10 cellular contexts compared by ENCODE assay signal in the genomic region with DNA sequence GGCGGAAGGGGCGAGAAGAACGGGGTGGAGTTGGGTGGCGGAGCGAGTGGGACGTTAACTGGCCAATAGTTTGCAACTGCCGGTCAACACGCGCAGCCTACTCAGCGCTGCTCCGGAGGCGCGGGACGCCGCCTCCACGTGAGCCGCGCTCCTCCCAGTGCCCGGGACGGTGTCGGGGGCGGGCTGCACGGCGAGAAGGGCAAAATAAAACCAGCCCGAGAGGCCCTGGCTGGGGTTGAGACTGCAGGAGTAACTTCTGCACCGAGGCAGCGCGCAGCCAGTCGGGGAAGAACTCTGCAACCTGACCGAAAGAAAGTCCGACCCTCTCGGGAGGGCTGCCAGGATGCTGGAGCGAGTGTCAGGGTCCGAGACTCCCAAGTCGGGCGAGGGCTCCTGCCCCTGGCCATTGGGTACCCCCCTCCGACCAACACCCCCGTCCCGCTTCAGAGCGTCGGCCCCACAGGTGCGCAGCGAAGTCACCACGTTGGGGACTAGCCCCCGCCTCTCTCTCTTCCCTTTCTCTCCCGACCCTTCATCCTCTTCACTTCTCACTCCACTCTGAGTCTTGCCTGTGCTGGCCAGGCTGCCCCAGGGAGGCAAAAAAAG. TPM values are rescaled to one million over a fixed set of nuclear protein-coding genes. Genes with fewer than 3 reads are reported as not detected.
DNase-seq lines count a peak whose midpoint lies in the region; ATAC-seq, FAIRE-seq and TF ChIP-seq lines count a peak whose summit lies in the region.
"Had no signal": no experiment of that assay in that cellular context is flagged by ENCODE, and none has a peak within 500 bp of the region (broad histone marks: within the 10 kb centered on the region; RNA-seq: fewer than 3 reads in every experiment).

No MANE protein-coding gene starts in this region.

- no peaks in the 10 kb centered on the region for H3K4me1 ChIP-seq in mesendoderm (ENCODE audit: control insufficient read depth, low read depth, low read length)
- H3K4me1 ChIP-seq in upper lobe of right lung: no peaks in the 10 kb centered on the region
- H3K4me1 ChIP-seq: BLaER1 treated with 17β-estradiol and CSF1 and Interleukin-3, amounts not matched to agents 10 nM and 100 nM had no signal

- WGBS in mesendoderm (ENCODE audit: extremely low coverage, insufficient coverage, low lambda C conversion rate): no CpG with 5 or more reads among the region's 46 CpGs

- no peak overlapping the region for H3K4ac ChIP-seq in mesendoderm (ENCODE audit: low read depth, low read length)

- no peak overlapping the region for H2BK120ac ChIP-seq in mesendoderm (ENCODE audit: low read depth, low read length)

- no peaks in the 10 kb centered on the region for H3K9me3 ChIP-seq in upper lobe of right lung

- DNase-seq in activated CD8-positive, alpha-beta memory T cell treated with anti-CD3 and anti-CD28 coated beads, Interleukin-2, amount 10 ng/mL, durations not matched to agents 7 days and 5 days: no peak
- no peak for DNase-seq in activated CD8-positive, alpha-beta memory T cell treated with anti-CD3 and anti-CD28 coated beads, Interleukin-2, amount 50 U/mL, for 48 hours
- DNase-seq in chondrocyte (ENCODE audit: low spot score) (peak; percentile 73), mesendoderm (peak; percentile 67), upper lobe of right lung (peak; percentile 65), GM19240 (ENCODE audit: insufficient read length, low spot score) (no peak), GM19239 (ENCODE audit: insufficient read length, low spot score) (no peak)
- DNase-seq: HFFc6 had no signal

- H2AK5ac ChIP-seq in mesendoderm (ENCODE audit: low read length): no peak overlapping the region

- peak overlapping the region; percentile 21 for H3K9ac ChIP-seq in mesendoderm (ENCODE audit: low read length)
- H3K9ac ChIP-seq: BLaER1 treated with 17β-estradiol and CSF1 and Interleukin-3, amounts not matched to agents 10 nM and 100 nM had no signal

- H3K4me3 Mint-ChIP-seq in activated CD8-positive, alpha-beta memory T cell treated with anti-CD3 and anti-CD28 coated beads, Interleukin-2, amount 10 ng/mL, durations not matched to agents 7 days and 5 days: no peak overlapping the region
- H3K4me3 Mint-ChIP-seq in chondrocyte (ENCODE audit: unreplicated experiment): peak overlapping the region; percentile 61
- H3K4me3 Mint-ChIP-seq: HFFc6 had no signal

- H3K27me3 ChIP-seq in mesendoderm (ENCODE audit: insufficient read depth, low read length, poor library complexity) (peaks cover 3% of the 10 kb centered on the region), upper lobe of right lung (peaks cover 20% of the 10 kb centered on the region)
- H3K27me3 ChIP-seq: BLaER1 treated with 17β-estradiol and CSF1 and Interleukin-3, amounts not matched to agents 10 nM and 100 nM had no signal

- no peaks in the 10 kb centered on the region for H3K79me1 ChIP-seq in mesendoderm (ENCODE audit: low read length)

- intact Hi-C loops in upper lobe of right lung (cut with DNase I): no loop called here

- no peaks in the 10 kb centered on the region for H3K4me1 Mint-ChIP-seq in activated CD8-positive, alpha-beta memory T cell treated with anti-CD3 and anti-CD28 coated beads, Interleukin-2, amount 10 ng/mL, durations not matched to agents 7 days and 5 days
- H3K4me1 Mint-ChIP-seq in chondrocyte (ENCODE audit: low read depth): peaks cover 20% of the 10 kb centered on the region

- peaks cover 7% of the 10 kb centered on the region for H3K27me3 Mint-ChIP-seq in activated CD8-positive, alpha-beta memory T cell treated with anti-CD3 and anti-CD28 coated beads, Interleukin-2, amount 10 ng/mL, durations not matched to agents 7 days and 5 days
- H3K27me3 Mint-ChIP-seq in chondrocyte (ENCODE audit: low read depth): peaks cover 28% of the 10 kb centered on the region

- H3K9me3 Mint-ChIP-seq in activated CD8-positive, alpha-beta memory T cell treated with anti-CD3 and anti-CD28 coated beads, Interleukin-2, amount 10 ng/mL, durations not matched to agents 7 days and 5 days (ENCODE audit: low read depth): peaks cover 8% of the 10 kb centered on the region
- H3K9me3 Mint-ChIP-seq in chondrocyte (ENCODE audit: low read depth): no peaks in the 10 kb centered on the region

- H3K23ac ChIP-seq in mesendoderm (ENCODE audit: low read length): no peak overlapping the region

- H3K4me2 ChIP-seq in mesendoderm (ENCODE audit: low read length): peak overlapping the region; percentile 92
- H3K4me2 ChIP-seq: BLaER1 treated with 17β-estradiol and CSF1 and Interleukin-3, amounts not matched to agents 10 nM and 100 nM had no signal

- no peak overlapping the region for H4K5ac ChIP-seq in mesendoderm (ENCODE audit: low read length)

- no peak overlapping the region for H4K8ac ChIP-seq in mesendoderm (ENCODE audit: low read depth, low read length)

- no peak overlapping the region for H2BK15ac ChIP-seq in mesendoderm (replicated peaks; ENCODE audit: low read depth)

- CTCF ChIA-PET in activated CD8-positive, alpha-beta memory T cell treated with anti-CD3 and anti-CD28 coated beads, Interleukin-2, amount 10 ng/mL, durations not matched to agents 7 days and 5 days (lab: Charles Lee): no interaction called here

- H3K56ac ChIP-seq in mesendoderm (ENCODE audit: low read length): peak overlapping the region; percentile 81

- no peaks in the 10 kb centered on the region for H3K36me3 ChIP-seq in mesendoderm (ENCODE audit: control insufficient read depth, insufficient read depth, low read length)
- H3K36me3 ChIP-seq in upper lobe of right lung: no peaks in the 10 kb centered on the region
- H3K36me3 ChIP-seq: BLaER1 treated with 17β-estradiol and CSF1 and Interleukin-3, amounts not matched to agents 10 nM and 100 nM had no signal

- no peak for FAIRE-seq in GM19239 (lab: Jason Lieb, UNC)

- TF ChIP-seq CTCF in chondrocyte (IDR thresholded peaks at IDR 0.05) (no peak), upper lobe of right lung (IDR thresholded peaks at IDR 0.05) (no peak)

- H3K36me3 Mint-ChIP-seq in activated CD8-positive, alpha-beta memory T cell treated with anti-CD3 and anti-CD28 coated beads, Interleukin-2, amount 10 ng/mL, durations not matched to agents 7 days and 5 days: peaks cover 3% of the 10 kb centered on the region
- H3K36me3 Mint-ChIP-seq in chondrocyte (ENCODE audit: low read depth): no peaks in the 10 kb centered on the region

- H3K27ac Mint-ChIP-seq in activated CD8-positive, alpha-beta memory T cell treated with anti-CD3 and anti-CD28 coated beads, Interleukin-2, amount 10 ng/mL, durations not matched to agents 7 days and 5 days: peak overlapping the region; percentile 40
- no peak overlapping the region for H3K27ac Mint-ChIP-seq in chondrocyte (ENCODE audit: unreplicated experiment)
- H3K27ac Mint-ChIP-seq: HFFc6 had no signal

- no peaks in the 10 kb centered on the region for H3K79me2 ChIP-seq in mesendoderm (ENCODE audit: control insufficient read depth, insufficient read depth, low read length)

- ATAC-seq in activated CD8-positive, alpha-beta memory T cell treated with anti-CD3 and anti-CD28 coated beads, Interleukin-2, amount 10 ng/mL, durations not matched to agents 7 days and 5 days: no peak
- ATAC-seq in upper lobe of right lung (peak; percentile 86), HG02970 (IDR thresholded peaks at IDR 0.05; ENCODE audit: low FRiP score, unreplicated experiment) (no peak)

- H3K4me3 ChIP-seq in mesendoderm (ENCODE audit: low read length) (peak overlapping the region; percentile 57), upper lobe of right lung (peak overlapping the region; percentile 39)
- H3K4me3 ChIP-seq: BLaER1 treated with 17β-estradiol and CSF1 and Interleukin-3, amounts not matched to agents 10 nM and 100 nM had no signal

- H2BK5ac ChIP-seq in mesendoderm (ENCODE audit: low read length): no peak overlapping the region

- peak overlapping the region; percentile 46 for H3K18ac ChIP-seq in mesendoderm (ENCODE audit: low read length)

- H3K27ac ChIP-seq in mesendoderm (ENCODE audit: low read depth, low read length) (no peak overlapping the region), upper lobe of right lung (no peak overlapping the region)
- H3K27ac ChIP-seq: BLaER1 treated with 17β-estradiol and CSF1 and Interleukin-3, amounts not matched to agents 10 nM and 100 nM had no signal

RNA-seq across cellular contexts. Expression of gene ELAVL2, which starts 25.1 kb away (rescaled TPM):
- total RNA-seq in activated CD8-positive, alpha-beta memory T cell treated with anti-CD3 and anti-CD28 coated beads, Interleukin-2, amount 10 ng/mL, durations not matched to agents 7 days and 5 days: not detected
- 0.36 to 1.4 TPM (median 0.37 TPM) in 3 replicates for total RNA-seq in chondrocyte
- 5.2 TPM for polyA plus RNA-seq in mesendoderm (2013, experiment 1 of 2)
- 4.8 TPM for polyA plus RNA-seq in mesendoderm (2013, experiment 2 of 2)
- not detected for total RNA-seq in upper lobe of right lung
- total RNA-seq: HFFc6 had no signal

Comparison
In these comparisons a context has a peak if more than half of its experiments do, and no peak if none do; other contexts are left out.
1. DNase-seq: peak in chondrocyte (single experiment), mesendoderm (single experiment) and upper lobe of right lung (single experiment); none in activated CD8-positive, alpha-beta memory T cell treated with anti-CD3 and anti-CD28 coated beads, Interleukin-2, amount 10 ng/mL, durations not matched to agents 7 days and 5 days (single experiment), activated CD8-positive, alpha-beta memory T cell treated with anti-CD3 and anti-CD28 coated beads, Interleukin-2, amount 50 U/mL, for 48 hours (single experiment), GM19240 (single experiment) and GM19239 (single experiment).